In the genomic region with DNA sequence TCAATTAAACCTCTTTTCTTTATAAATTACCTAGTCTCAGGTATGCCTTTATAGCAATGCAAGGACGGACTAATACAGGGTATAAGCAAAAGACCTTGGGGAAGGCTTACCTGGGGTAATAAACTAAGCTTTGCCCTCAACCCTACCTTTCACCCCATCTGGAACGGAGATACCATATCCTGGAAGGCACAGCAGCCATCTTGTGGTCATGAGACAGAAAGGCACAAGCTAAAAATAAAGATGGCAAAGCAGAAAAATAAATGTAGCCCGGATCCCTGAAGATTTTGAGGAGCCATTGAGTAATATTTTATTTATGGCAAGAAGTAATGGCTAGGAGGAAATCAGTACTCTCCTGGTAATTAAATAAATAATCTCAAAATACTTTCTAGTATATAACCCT, we compare ENCODE assay signal across 1 cellular context.
TF ChIP-seq lines count a peak whose summit lies in the region.

No MANE protein-coding gene starts in this region.

TF ChIP-seq in HepG2, 621 proteins besides CTCF, POLR2A, EP300 and RAD21 (continued from another document):
- TF ChIP-seq, protein P1, sequence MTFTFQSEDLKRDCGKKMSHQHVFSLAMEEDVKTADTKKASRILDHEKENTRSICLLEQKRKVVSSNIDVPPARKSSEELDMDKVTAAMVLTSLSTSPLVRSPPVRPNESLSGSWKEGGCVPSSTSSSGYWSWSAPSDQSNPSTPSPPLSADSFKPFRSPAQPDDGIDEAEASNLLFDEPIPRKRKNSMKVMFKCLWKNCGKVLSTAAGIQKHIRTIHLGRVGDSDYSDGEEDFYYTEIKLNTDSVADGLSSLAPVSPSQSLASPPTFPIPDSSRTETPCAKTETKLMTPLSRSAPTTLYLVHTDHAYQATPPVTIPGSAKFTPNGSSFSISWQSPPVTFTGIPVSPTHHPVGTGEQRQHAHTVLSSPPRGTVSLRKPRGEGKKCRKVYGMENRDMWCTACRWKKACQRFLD (CRISPR knock-in tag; IDR thresholded peaks at IDR 0.05; ENCODE audit: borderline replicate concordance), result no peak
